8 cellular contexts compared by ENCODE assay signal in genomic region chr9:29691758-29692407, GRCh38.
A peak's percentile ranks its signal among the peaks of the same experiment; 100 is the strongest.
DNase-seq lines count a peak whose midpoint lies in the region; ATAC-seq and TF ChIP-seq lines count a peak whose summit lies in the region.

No MANE protein-coding gene starts in this region.

- in situ Hi-C loops in SK-MEL-5 (cut with HindIII; ENCODE audit: low pct_unique_long_range_greater_than_20kb, low sequenced_read_pairs), result no loop called here

- H3K27me3 ChIP-seq in DOHH2 (ENCODE audit: control insufficient read depth, low read length) (no peaks in the 10 kb centered on the region), aorta (ENCODE audit: control insufficient read depth in 1 of 2, insufficient read depth in 2 of 2, low read length in 1 of 2) (no peaks in the 10 kb centered on the region), prostate gland (replicated peaks; ENCODE audit: insufficient read depth) (no peaks in the 10 kb centered on the region)

- intact Hi-C loops in aorta (cut with DNase I), result no loop called here
- intact Hi-C loops in posterior vena cava (cut with DNase I), result no loop called here
- intact Hi-C loops in prostate gland (cut with DNase I), result no loop called here

- no peaks in the 10 kb centered on the region for H3K9me2 ChIP-seq in DOHH2 (replicated peaks; ENCODE audit: control insufficient read depth, low read length)

- DNase-seq in SK-MEL-5 (ENCODE audit: low read depth, low spot score) (peak; percentile 77), iPS-NIHi11 (ENCODE audit: low spot score) (peak; percentile 52), aorta (no peak), posterior vena cava (ENCODE audit: low spot score) (no peak), prostate gland (ENCODE audit: low spot score) (no peak)

- H3K4me3 ChIP-seq in DOHH2 (ENCODE audit: low read length), result no peak overlapping the region
- H3K4me3 ChIP-seq in aorta (ENCODE audit: low read length in 2 of 2), result no peak overlapping the region
- H3K4me3 ChIP-seq in prostate gland, result no peak overlapping the region

- TF ChIP-seq CTCF in DOHH2 (IDR thresholded peaks at IDR 0.05; ENCODE audit: low read depth, low read length, poor library complexity, severe bottlenecking) (peak; percentile 59), prostate gland (IDR thresholded peaks at IDR 0.05) (no peak)

- no peak for TF ChIP-seq POLR2A in prostate gland (IDR thresholded peaks at IDR 0.05)

- H3K4me1 ChIP-seq in DOHH2 (ENCODE audit: control insufficient read depth, low read length), result no peaks in the 10 kb centered on the region
- H3K4me1 ChIP-seq in aorta (ENCODE audit: control insufficient read depth in 1 of 2, insufficient read depth in 2 of 2, low read length in 2 of 2), result no peaks in the 10 kb centered on the region
- H3K4me1 ChIP-seq in prostate gland (replicated peaks), result no peaks in the 10 kb centered on the region

- no peak overlapping the region for H3K4me2 ChIP-seq in DOHH2 (ENCODE audit: low read length)

- no peak overlapping the region for H3K27ac ChIP-seq in DOHH2 (ENCODE audit: low read depth, low read length)
- no peak overlapping the region for H3K27ac ChIP-seq in aorta (ENCODE audit: low read depth in 1 of 2, low read length in 2 of 2)
- H3K27ac ChIP-seq in prostate gland, result no peak overlapping the region

- H3K79me2 ChIP-seq in DOHH2 (ENCODE audit: control insufficient read depth, low read length), result no peaks in the 10 kb centered on the region

- no peaks in the 10 kb centered on the region for H3K36me3 ChIP-seq in DOHH2 (ENCODE audit: control insufficient read depth, low read length)
- H3K36me3 ChIP-seq in aorta (ENCODE audit: control insufficient read depth in 1 of 2, insufficient read depth in 2 of 2, low read length in 1 of 2), result no peaks in the 10 kb centered on the region
- H3K36me3 ChIP-seq in prostate gland, result no peaks in the 10 kb centered on the region

- H3F3A ChIP-seq in DOHH2 (ENCODE audit: control insufficient read depth, insufficient read depth), result no peaks in the 10 kb centered on the region

- H3K9me3 ChIP-seq in DOHH2 (ENCODE audit: control insufficient read depth, insufficient read depth, low read length), result no peaks in the 10 kb centered on the region
- peaks cover 2% of the 10 kb centered on the region for H3K9me3 ChIP-seq in aorta (ENCODE audit: control insufficient read depth, low read length)
- no peaks in the 10 kb centered on the region for H3K9me3 ChIP-seq in prostate gland

- H4K20me1 ChIP-seq in DOHH2 (ENCODE audit: control insufficient read depth, insufficient read depth, low read depth, low read length), result no peaks in the 10 kb centered on the region

- peak; percentile 82 for ATAC-seq in HG03439 (IDR thresholded peaks at IDR 0.05; ENCODE audit: unreplicated experiment)
- no peak for ATAC-seq in aorta (ENCODE audit: low FRiP score)
- ATAC-seq in GM19452 (IDR thresholded peaks at IDR 0.05; ENCODE audit: unreplicated experiment), result no peak

- WGBS in aorta, 2 donors, result 39 to 41% methylated on average over 7 of the region's 7 CpGs
- WGBS in prostate gland, result 61% methylated on average over 6 of the region's 7 CpGs

Comparison
In these comparisons a context has a peak if more than half of its experiments do, and no peak if none do; other contexts are left out.
1. DNase-seq: peak in SK-MEL-5 (single experiment) and iPS-NIHi11 (single experiment); none in aorta (0 of 2), posterior vena cava (single experiment) and prostate gland (single experiment).